In genomic region chr16:1344499-1344898, GRCh38 we compare ENCODE assay signal across 25 cellular contexts.
"Had no signal": no experiment of that assay in that cellular context is flagged by ENCODE, and none has a peak within 500 bp of the region (broad histone marks: within the 10 kb centered on the region; RNA-seq: fewer than 3 reads in every experiment).

No MANE protein-coding gene starts in this region.

- H3K9me2 ChIP-seq: SK-N-SH had no signal

- ATAC-seq: activated CD8-positive, alpha-beta T cell treated with anti-CD3 and anti-CD28 coated beads, Interleukin-2, amount 10 ng/mL, durations not matched to agents 7 days and 5 days; activated naive CD4-positive, alpha-beta T cell treated with anti-CD3 and anti-CD28 coated beads, Interleukin-2, amount 50 U/mL, for 72 hours; activated naive CD8-positive, alpha-beta T cell treated with anti-CD3 and anti-CD28 coated beads, Interleukin-2, amount 50 U/mL, for 24 hours; body of pancreas; WTC11 had no signal

- H3K27ac Mint-ChIP-seq: activated CD8-positive, alpha-beta T cell treated with anti-CD3 and anti-CD28 coated beads, Interleukin-2, amount 10 ng/mL, durations not matched to agents 7 days and 5 days; activated naive CD8-positive, alpha-beta T cell treated with anti-CD3 and anti-CD28 coated beads, Interleukin-2, amount 50 U/mL, for 24 hours; WTC11 had no signal

- H3K27me3 Mint-ChIP-seq: activated naive CD8-positive, alpha-beta T cell treated with anti-CD3 and anti-CD28 coated beads, Interleukin-2, amount 50 U/mL, for 24 hours had no signal

- H3K36me3 Mint-ChIP-seq: activated naive CD4-positive, alpha-beta T cell treated with anti-CD3 and anti-CD28 coated beads, Interleukin-2, amount 50 U/mL, for 72 hours; WTC11 had no signal

- H3K9ac ChIP-seq: SK-N-SH had no signal

- H3K9me3 Mint-ChIP-seq: activated naive CD4-positive, alpha-beta T cell treated with anti-CD3 and anti-CD28 coated beads, Interleukin-2, amount 50 U/mL, for 72 hours; activated naive CD8-positive, alpha-beta T cell treated with anti-CD3 and anti-CD28 coated beads, Interleukin-2, amount 50 U/mL, for 24 hours; WTC11 had no signal

- H3K9me3 ChIP-seq: ascending aorta, body of pancreas, Peyer's patch, SJCRH30, SK-N-SH had no signal

- DNase-seq: activated CD4-positive, alpha-beta T cell treated with anti-CD3 and anti-CD28 coated beads for 48 hours; activated CD4-positive, alpha-beta T cell treated with anti-CD3 and anti-CD28 coated beads, Interleukin-2, amount 50 U/mL, for 4 hours; activated CD4-positive, CD25-positive, alpha-beta regulatory T cell treated with anti-CD3 and anti-CD28 coated beads, Interleukin-2, amount 50 U/mL, for 72 hours; activated CD8-positive, alpha-beta memory T cell treated with anti-CD3 and anti-CD28 coated beads, Interleukin-2, amount 50 U/mL, for 48 hours; activated CD8-positive, alpha-beta T cell treated with anti-CD3 and anti-CD28 coated beads, Interleukin-2, amount 10 ng/mL, durations not matched to agents 7 days and 5 days; activated naive CD8-positive, alpha-beta T cell treated with anti-CD3 and anti-CD28 coated beads, Interleukin-2, amount 50 U/mL, for 24 hours; activated T-cell treated with anti-CD3 and anti-CD28 coated beads, Interleukin-2, amount 50 U/mL, for 1 hour; amniotic stem cell; body of pancreas; central memory CD4-positive, alpha-beta T cell; NCI-H1048; NCI-H1417 treated with DMSO at 0.1 percent for 48 hours; NCI-H1694; NCI-H2029; NCI-H2107; NCI-H345; NCI-H510A; NCI-H526 treated with DMSO at 0.1 percent for 48 hours; Peyer's patch; Right ventricle myocardium superior; SK-N-SH had no signal

- H3K4me3 Mint-ChIP-seq: activated CD8-positive, alpha-beta T cell treated with anti-CD3 and anti-CD28 coated beads, Interleukin-2, amount 10 ng/mL, durations not matched to agents 7 days and 5 days; activated naive CD8-positive, alpha-beta T cell treated with anti-CD3 and anti-CD28 coated beads, Interleukin-2, amount 50 U/mL, for 24 hours; WTC11 had no signal

- H3K36me3 ChIP-seq: SJCRH30 had no signal

- H3K27ac ChIP-seq: ascending aorta, Peyer's patch, SJCRH30 had no signal

- H3K4me3 ChIP-seq: ascending aorta, body of pancreas, SJCRH30 had no signal

- H3K27me3 ChIP-seq: ascending aorta, body of pancreas, Peyer's patch had no signal
